Comparison of ENCODE assay signal across 33 cellular contexts in genomic region chr17:72212041-72212440, GRCh38.
DNase-seq lines count a peak whose midpoint lies in the region; ATAC-seq and TF ChIP-seq lines count a peak whose summit lies in the region.
"Had no signal": no experiment of that assay in that cellular context is flagged by ENCODE, and none has a peak within 500 bp of the region (broad histone marks: within the 10 kb centered on the region; RNA-seq: fewer than 3 reads in every experiment).

No MANE protein-coding gene starts in this region.

- 0 out of 2 replicates have a peak overlapping the region, but pooled peaks have one; percentile 38 for H2AFZ ChIP-seq in GM23338
- H2AFZ ChIP-seq in Karpas-422 (ENCODE audit: low read length), result peak overlapping the region; percentile 40; the same call in 1 of the 2 replicates

- no peak for TF ChIP-seq CTCF in GM23338 (conservative IDR thresholded peaks at IDR 0.05; ENCODE audit: low read depth in 2 of 2)
- no peak for TF ChIP-seq CTCF in endodermal cell (conservative IDR thresholded peaks at IDR 0.05)
- TF ChIP-seq CTCF in coronary artery (IDR thresholded peaks at IDR 0.05), result no peak
- no peak for TF ChIP-seq CTCF in RWPE1 (conservative IDR thresholded peaks at IDR 0.05; ENCODE audit: low read depth)

- H3K9ac ChIP-seq in Karpas-422 (ENCODE audit: low read length) (no peak overlapping the region), endodermal cell (ENCODE audit: extremely low read depth, low read length, poor library complexity, severe bottlenecking) (no peak overlapping the region), mesendoderm (ENCODE audit: low read length) (no peak overlapping the region)
- H3K9ac ChIP-seq: BLaER1; BLaER1 treated with 17β-estradiol and CSF1 and Interleukin-3, amounts not matched to agents 10 nM and 100 nM had no signal

- H2BK120ac ChIP-seq in mesendoderm (ENCODE audit: low read depth, low read length), result no peak overlapping the region

- H2BK15ac ChIP-seq in mesendoderm (replicated peaks; ENCODE audit: low read depth), result no peak overlapping the region

- H3K36me3 ChIP-seq in GM23338 (ENCODE audit: insufficient read depth) (no peaks in the 10 kb centered on the region), Karpas-422 (ENCODE audit: insufficient read depth, low read length) (no peaks in the 10 kb centered on the region), endodermal cell (ENCODE audit: control insufficient read depth, insufficient read depth, low read length) (no peaks in the 10 kb centered on the region), mesendoderm (ENCODE audit: control insufficient read depth, insufficient read depth, low read length) (no peaks in the 10 kb centered on the region)
- H3K36me3 ChIP-seq: BE2C; BLaER1; BLaER1 treated with 17β-estradiol and CSF1 and Interleukin-3, amounts not matched to agents 10 nM and 100 nM had no signal

- H3F3A ChIP-seq in GM23338 (replicated peaks; ENCODE audit: low read depth), result no peaks in the 10 kb centered on the region

- H4K8ac ChIP-seq in mesendoderm (ENCODE audit: low read depth, low read length), result no peak overlapping the region

- no peaks in the 10 kb centered on the region for H3K9me3 Mint-ChIP-seq in GM23338
- H3K9me3 Mint-ChIP-seq in endodermal cell, result no peaks in the 10 kb centered on the region

- no peak overlapping the region for H3K4me2 ChIP-seq in GM23338
- H3K4me2 ChIP-seq in Karpas-422 (ENCODE audit: low read depth, low read length, poor library complexity, severe bottlenecking), result no peak overlapping the region
- H3K4me2 ChIP-seq in mesendoderm (ENCODE audit: low read length), result no peak overlapping the region
- H3K4me2 ChIP-seq: A549; BLaER1; BLaER1 treated with 17β-estradiol and CSF1 and Interleukin-3, amounts not matched to agents 10 nM and 100 nM had no signal

- DNase-seq in GM23338 (ENCODE audit: low spot score) (no peak), Karpas-422 (no peak), endodermal cell (peak; percentile 80), mesendoderm (peak; percentile 69), coronary artery (ENCODE audit: low spot score) (no peak), RWPE1 (ENCODE audit: low spot score) (no peak), DMS79 treated with DMSO at 0.1 percent for 48 hours (lab: John Stamatoyannopoulos, UW) (no peak), middle frontal gyrus (ENCODE audit: extremely low spot score, low spot score) (no peak)
- DNase-seq: 8988T; ACHN; AML-193; BE2C; C1 segment of cervical spinal cord; Caco-2; Calu3; CD4-positive, alpha-beta memory T cell; CD4-positive, alpha-beta T cell; CD4-positive, CD25-positive, alpha-beta regulatory T cell; CD8-positive, alpha-beta memory T cell; CD8-positive, alpha-beta T cell; COR-L47; DMS 273 treated with DMSO at 0.1 percent for 48 hours; DMS153; DMS53; DMS79; DND-41 had no signal

- H3K4me3 Mint-ChIP-seq in GM23338 (no peak overlapping the region), endodermal cell (no peak overlapping the region)
- H3K4me3 Mint-ChIP-seq: B cell; CD14-positive monocyte; CD4-positive, alpha-beta memory T cell; CD4-positive, alpha-beta T cell; CD4-positive, CD25-positive, alpha-beta regulatory T cell; CD8-positive, alpha-beta memory T cell; CD8-positive, alpha-beta T cell had no signal

- no peak overlapping the region for H3K4ac ChIP-seq in mesendoderm (ENCODE audit: low read depth, low read length)

- H3K23ac ChIP-seq in mesendoderm (ENCODE audit: low read length), result no peak overlapping the region

- no peak overlapping the region for H3K18ac ChIP-seq in mesendoderm (ENCODE audit: low read length)

- H4K5ac ChIP-seq in mesendoderm (ENCODE audit: low read length), result no peak overlapping the region

- H3K9me2 ChIP-seq in GM23338 (ENCODE audit: insufficient read depth) (no peaks in the 10 kb centered on the region), Karpas-422 (replicated peaks; ENCODE audit: insufficient read depth, low read length) (no peaks in the 10 kb centered on the region)

- no peaks in the 10 kb centered on the region for H3K9me3 ChIP-seq in Karpas-422 (ENCODE audit: low read length)
- no peaks in the 10 kb centered on the region for H3K9me3 ChIP-seq in endodermal cell (ENCODE audit: control insufficient read depth, low read length)
- H3K9me3 ChIP-seq: BE2C, BLaER1, Caco-2 had no signal

- H3K4me3 ChIP-seq in GM23338, result no peak overlapping the region
- no peak overlapping the region for H3K4me3 ChIP-seq in Karpas-422 (ENCODE audit: low read length)
- no peak overlapping the region for H3K4me3 ChIP-seq in endodermal cell (ENCODE audit: low read length)
- H3K4me3 ChIP-seq in mesendoderm (ENCODE audit: low read length), result no peak overlapping the region
- H3K4me3 ChIP-seq in coronary artery, result no peak overlapping the region
- H3K4me3 ChIP-seq: A549; BLaER1; BLaER1 treated with 17β-estradiol and CSF1 and Interleukin-3, amounts not matched to agents 10 nM and 100 nM had no signal

- H3K27ac Mint-ChIP-seq in GM23338 (no peak overlapping the region), endodermal cell (no peak overlapping the region)
- H3K27ac Mint-ChIP-seq: B cell; CD14-positive monocyte; CD4-positive, alpha-beta memory T cell; CD4-positive, alpha-beta T cell; CD4-positive, CD25-positive, alpha-beta regulatory T cell; CD8-positive, alpha-beta memory T cell; CD8-positive, alpha-beta T cell had no signal

- H3K27me3 ChIP-seq in GM23338 (ENCODE audit: insufficient read depth) (peaks cover 5% of the 10 kb centered on the region), Karpas-422 (ENCODE audit: low read length) (no peaks in the 10 kb centered on the region), endodermal cell (ENCODE audit: control insufficient read depth, insufficient read depth, low read length, poor library complexity, severe bottlenecking) (peaks cover 77% of the 10 kb centered on the region), mesendoderm (ENCODE audit: insufficient read depth, low read length, poor library complexity) (peaks cover 2% of the 10 kb centered on the region)
- H3K27me3 ChIP-seq: BE2C; BLaER1; BLaER1 treated with 17β-estradiol and CSF1 and Interleukin-3, amounts not matched to agents 10 nM and 100 nM had no signal

- no peak overlapping the region for H2BK5ac ChIP-seq in mesendoderm (ENCODE audit: low read length)

- no peaks in the 10 kb centered on the region for H4K20me1 ChIP-seq in GM23338 (replicated peaks; ENCODE audit: insufficient read depth)
- no peaks in the 10 kb centered on the region for H4K20me1 ChIP-seq in Karpas-422 (ENCODE audit: insufficient read depth, low read depth, low read length)
- H4K20me1 ChIP-seq: BLaER1; BLaER1 treated with 17β-estradiol and CSF1 and Interleukin-3, amounts not matched to agents 10 nM and 100 nM had no signal

- H3K56ac ChIP-seq in mesendoderm (ENCODE audit: low read length), result no peak overlapping the region

- POLR2A ChIA-PET in RWPE1 (lab: Yijun Ruan, JAX; ENCODE audit: low non-redundant PET), result no interaction called here

- no peak overlapping the region for H3K27ac ChIP-seq in GM23338 (ENCODE audit: low read depth)
- no peak overlapping the region for H3K27ac ChIP-seq in Karpas-422 (ENCODE audit: low read length)
- H3K27ac ChIP-seq in endodermal cell (ENCODE audit: low read depth, low read length), result no peak overlapping the region
- H3K27ac ChIP-seq in mesendoderm (ENCODE audit: low read depth, low read length), result no peak overlapping the region
- no peak overlapping the region for H3K27ac ChIP-seq in coronary artery
- H3K27ac ChIP-seq in RWPE1, result no peak overlapping the region
- H3K27ac ChIP-seq: 22Rv1; A549; BLaER1; BLaER1 treated with 17β-estradiol and CSF1 and Interleukin-3, amounts not matched to agents 10 nM and 100 nM; C4-2B had no signal

- H3K4me1 ChIP-seq in GM23338 (ENCODE audit: insufficient read depth) (no peaks in the 10 kb centered on the region), Karpas-422 (ENCODE audit: low read length) (peaks cover 14% of the 10 kb centered on the region), endodermal cell (ENCODE audit: control insufficient read depth, insufficient read depth, low read length) (no peaks in the 10 kb centered on the region), mesendoderm (ENCODE audit: control insufficient read depth, low read depth, low read length) (peaks cover 2% of the 10 kb centered on the region)
- H3K4me1 ChIP-seq: A549, BE2C, Caco-2 had no signal

- CTCF ChIA-PET in RWPE1 (lab: Yijun Ruan, JAX), result interaction anchor here (0.5 kb wide), 1 partner anchor 745 kb away, joined by 3 read pairs; no protein-coding TSS in a partner anchor

- no peaks in the 10 kb centered on the region for H3K79me2 ChIP-seq in GM23338 (replicated peaks; ENCODE audit: insufficient read depth)
- H3K79me2 ChIP-seq in Karpas-422 (ENCODE audit: low read length), result no peaks in the 10 kb centered on the region
- H3K79me2 ChIP-seq in mesendoderm (ENCODE audit: control insufficient read depth, insufficient read depth, low read length), result no peaks in the 10 kb centered on the region

- no peak overlapping the region for H2AK5ac ChIP-seq in mesendoderm (ENCODE audit: low read length)

- H3K79me1 ChIP-seq in mesendoderm (ENCODE audit: low read length), result no peaks in the 10 kb centered on the region

- H3K4me1 Mint-ChIP-seq in GM23338 (peaks cover 15% of the 10 kb centered on the region), endodermal cell (peaks cover 7% of the 10 kb centered on the region)
- H3K4me1 Mint-ChIP-seq: B cell; CD14-positive monocyte; CD4-positive, alpha-beta memory T cell; CD4-positive, CD25-positive, alpha-beta regulatory T cell; CD8-positive, alpha-beta memory T cell had no signal

- no peak for ATAC-seq in GM23338
- ATAC-seq: CD8-positive, alpha-beta T cell had no signal

- WGBS in endodermal cell (ENCODE audit: insufficient coverage in 1 of 2, insufficient read length in 1 of 2), 2 experiments, result 44 to 54% methylated on average over 3 to 5 of the region's 5 CpGs
- WGBS in mesendoderm (ENCODE audit: extremely low coverage, insufficient coverage, low lambda C conversion rate), result no CpG with 5 or more reads among the region's 5 CpGs

- H3K36me3 Mint-ChIP-seq in GM23338 (ENCODE audit: low read depth), result no peaks in the 10 kb centered on the region
- H3K36me3 Mint-ChIP-seq in endodermal cell (ENCODE audit: low read depth), result no peaks in the 10 kb centered on the region
- H3K36me3 Mint-ChIP-seq: CD14-positive monocyte; CD4-positive, alpha-beta memory T cell; CD4-positive, CD25-positive, alpha-beta regulatory T cell; CD8-positive, alpha-beta memory T cell; CD8-positive, alpha-beta T cell had no signal

- H3K27me3 Mint-ChIP-seq in GM23338 (ENCODE audit: insufficient read depth, low read depth, poor library complexity) (no peaks in the 10 kb centered on the region), endodermal cell (ENCODE audit: insufficient read depth) (peaks cover 92% of the 10 kb centered on the region)
- H3K27me3 Mint-ChIP-seq: B cell; CD4-positive, alpha-beta T cell; CD4-positive, CD25-positive, alpha-beta regulatory T cell; CD8-positive, alpha-beta memory T cell had no signal

TF ChIP-seq in GM23338, 12 proteins besides CTCF, POLR2A, EP300 and RAD21 (continues in another document):
- TF ChIP-seq CREB1 (CRISPR knock-in tag; IDR thresholded peaks at IDR 0.05; ENCODE audit: low read depth), result no peak
- TF ChIP-seq EZH2 (IDR thresholded peaks at IDR 0.05; ENCODE audit: low read depth, unreplicated experiment), result no peak

Comparison
In these comparisons a context has a peak if more than half of its experiments do, and no peak if none do; other contexts are left out.
1. DNase-seq: peak in endodermal cell (single experiment) and mesendoderm (single experiment); none in GM23338 (single experiment), Karpas-422 (single experiment), coronary artery (single experiment), RWPE1 (single experiment), DMS79 treated with DMSO at 0.1 percent for 48 hours (single experiment) and middle frontal gyrus (single experiment).